28 cellular contexts compared by ENCODE assay signal in genomic region chr5:40112875-40113274, GRCh38.
"Had no signal": no experiment of that assay in that cellular context is flagged by ENCODE, and none has a peak within 500 bp of the region (broad histone marks: within the 10 kb centered on the region; RNA-seq: fewer than 3 reads in every experiment).

No MANE protein-coding gene starts in this region.

- H3K27ac ChIP-seq: brain microvascular endothelial cell, colonic mucosa, epithelial cell of prostate, gastrocnemius medialis, heart right ventricle, pancreas, sigmoid colon, thyroid gland had no signal

- H3K9me3 ChIP-seq: colonic mucosa, gastrocnemius medialis, heart right ventricle, pancreas, sigmoid colon, thyroid gland had no signal

- H3K27me3 Mint-ChIP-seq: activated B cell treated with CpG ODN at 0.5 μM for 24 hours; activated naive CD4-positive, alpha-beta T cell treated with anti-CD3 and anti-CD28 coated beads, Interleukin-2, amount 10 ng/mL, durations not matched to agents 7 days and 5 days; activated naive CD8-positive, alpha-beta T cell treated with anti-CD3 and anti-CD28 coated beads, Interleukin-2, amount 50 U/mL, for 24 hours; central memory CD8-positive, alpha-beta T cell; memory B cell had no signal

- H3K27me3 ChIP-seq: brain microvascular endothelial cell, colonic mucosa, gastrocnemius medialis, heart right ventricle, pancreas, sigmoid colon, thyroid gland had no signal

- H3K4me1 Mint-ChIP-seq: activated B cell treated with CpG ODN at 0.5 μM for 24 hours; activated naive CD4-positive, alpha-beta T cell treated with anti-CD3 and anti-CD28 coated beads, Interleukin-2, amount 10 ng/mL, durations not matched to agents 7 days and 5 days; activated naive CD8-positive, alpha-beta T cell treated with anti-CD3 and anti-CD28 coated beads, Interleukin-2, amount 50 U/mL, for 24 hours; central memory CD8-positive, alpha-beta T cell; endodermal cell; memory B cell; neural crest cell had no signal

- H3K4me1 ChIP-seq: colonic mucosa, thyroid gland had no signal

- H3K36me3 ChIP-seq: brain microvascular endothelial cell, colonic mucosa, gastrocnemius medialis, heart right ventricle, pancreas, sigmoid colon, thyroid gland had no signal

- H3K27ac Mint-ChIP-seq: activated B cell treated with CpG ODN at 0.5 μM for 24 hours; activated CD8-positive, alpha-beta T cell treated with anti-CD3 and anti-CD28 coated beads for 36 hours; activated naive CD4-positive, alpha-beta T cell treated with anti-CD3 and anti-CD28 coated beads, Interleukin-2, amount 10 ng/mL, durations not matched to agents 7 days and 5 days; activated naive CD8-positive, alpha-beta T cell treated with anti-CD3 and anti-CD28 coated beads, Interleukin-2, amount 50 U/mL, for 24 hours; endodermal cell; immature natural killer cell; memory B cell; T-helper 2 cell treated with Interferon-gamma antibody and Interleukin-4, amounts not matched to agents 5 μg/mL and 100 μg/mL, for 36 hours had no signal

- H3K36me3 Mint-ChIP-seq: activated naive CD4-positive, alpha-beta T cell treated with anti-CD3 and anti-CD28 coated beads, Interleukin-2, amount 10 ng/mL, durations not matched to agents 7 days and 5 days; immature natural killer cell; memory B cell; naive B cell had no signal

- H3K4me3 ChIP-seq: colonic mucosa, gastrocnemius medialis, heart right ventricle, pancreas, sigmoid colon, thyroid gland had no signal

- H3K9me3 Mint-ChIP-seq: activated CD8-positive, alpha-beta T cell treated with anti-CD3 and anti-CD28 coated beads for 36 hours; activated naive CD4-positive, alpha-beta T cell treated with anti-CD3 and anti-CD28 coated beads, Interleukin-2, amount 10 ng/mL, durations not matched to agents 7 days and 5 days; activated naive CD8-positive, alpha-beta T cell treated with anti-CD3 and anti-CD28 coated beads, Interleukin-2, amount 50 U/mL, for 24 hours; activated T-cell treated with anti-CD3 and anti-CD28 coated beads, Interleukin-2, amount 50 U/mL, for 4 hours; central memory CD8-positive, alpha-beta T cell; immature natural killer cell; memory B cell had no signal

- DNase-seq: activated B cell treated with CpG ODN at 0.5 μM for 24 hours; activated CD4-positive, alpha-beta T cell treated with anti-CD3 and anti-CD28 coated beads for 48 hours; activated CD8-positive, alpha-beta T cell treated with anti-CD3 and anti-CD28 coated beads for 36 hours; activated effector memory CD4-positive, alpha-beta T cell treated with Interleukin-2 at 50 U/mL for 16 hours; activated naive CD4-positive, alpha-beta T cell treated with anti-CD3 and anti-CD28 coated beads, Interleukin-2, amount 10 ng/mL, durations not matched to agents 7 days and 5 days; activated naive CD8-positive, alpha-beta T cell treated with anti-CD3 and anti-CD28 coated beads, Interleukin-2, amount 50 U/mL, for 24 hours; activated T-cell treated with anti-CD3 and anti-CD28 coated beads, Interleukin-2, amount 50 U/mL, for 4 hours; aorta; brain microvascular endothelial cell; colonic mucosa; endodermal cell; gastrocnemius medialis; heart right ventricle; immature natural killer cell; kidney glomerular epithelial cell; naive B cell; pancreas; sigmoid colon; stimulated activated CD4-positive, alpha-beta T cell treated with anti-CD3 and anti-CD28 coated beads, Interleukin-12 subunit alpha, Interleukin-12 subunit beta, amount 100 ng/mL, for 4 hours; stimulated activated CD4-positive, alpha-beta T cell treated with anti-CD3 and anti-CD28 coated beads, Interleukin-1b, Interleukin-23, amount 100 ng/mL, for 48 hours; stimulated activated CD8-positive, alpha-beta memory T cell treated with anti-CD3 and anti-CD28 coated beads, Interleukin-4, amount 100 ng/mL, for 48 hours; stimulated activated naive CD4-positive, alpha-beta T cell; thyroid gland had no signal

- H3K4me3 Mint-ChIP-seq: activated B cell treated with CpG ODN at 0.5 μM for 24 hours; activated CD8-positive, alpha-beta T cell treated with anti-CD3 and anti-CD28 coated beads for 36 hours; activated naive CD4-positive, alpha-beta T cell treated with anti-CD3 and anti-CD28 coated beads, Interleukin-2, amount 10 ng/mL, durations not matched to agents 7 days and 5 days; activated naive CD8-positive, alpha-beta T cell treated with anti-CD3 and anti-CD28 coated beads, Interleukin-2, amount 50 U/mL, for 24 hours; activated T-cell treated with anti-CD3 and anti-CD28 coated beads, Interleukin-2, amount 50 U/mL, for 4 hours; central memory CD8-positive, alpha-beta T cell; endodermal cell; immature natural killer cell; memory B cell; naive B cell; neural crest cell; T-helper 2 cell treated with Interferon-gamma antibody and Interleukin-4, amounts not matched to agents 5 μg/mL and 100 μg/mL, for 36 hours had no signal
